Comparison of ENCODE assay signal across 8 cellular contexts in the genomic region with DNA sequence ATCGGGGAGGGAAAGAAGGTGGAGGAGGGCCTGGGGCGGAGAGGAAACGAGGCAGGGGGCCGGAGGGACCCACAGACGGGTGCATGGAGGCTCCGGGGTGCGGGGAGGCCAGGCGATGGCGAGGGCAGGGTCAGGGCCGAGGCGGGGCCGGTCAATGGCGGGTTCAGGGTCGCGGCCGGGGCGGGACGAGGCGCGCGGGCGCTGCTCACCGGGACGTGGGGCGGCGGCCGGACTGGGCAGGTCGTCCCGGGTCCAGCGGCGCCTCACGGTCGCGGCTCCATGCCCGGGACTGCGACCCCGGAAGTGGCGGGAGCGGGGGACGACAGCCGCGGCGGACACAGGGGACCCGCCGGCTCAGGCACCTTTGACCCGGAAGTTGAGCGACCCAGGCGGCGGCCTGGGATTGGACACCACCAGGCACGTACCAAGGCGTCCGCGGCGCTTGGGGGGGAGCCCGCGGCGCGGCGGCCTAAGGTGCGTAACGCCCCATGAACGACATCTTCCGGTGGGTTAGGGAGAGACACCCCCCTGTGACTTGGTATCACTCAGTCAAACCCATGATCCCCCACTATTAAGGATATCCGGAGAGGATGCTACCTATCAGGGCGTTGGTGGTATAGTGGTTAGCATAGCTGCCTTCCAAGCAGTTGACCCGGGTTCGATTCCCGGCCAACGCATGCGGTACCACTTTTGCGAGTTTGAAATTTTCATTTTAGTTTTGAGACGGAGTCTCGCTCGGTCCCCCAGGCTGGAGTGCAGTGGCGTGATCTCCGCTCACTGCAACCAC. TPM values are rescaled to one million over a fixed set of nuclear protein-coding genes. Genes with fewer than 3 reads are reported as not detected.
DNase-seq lines count a peak whose midpoint lies in the region; ATAC-seq and TF ChIP-seq lines count a peak whose summit lies in the region.

A gene (minus strand): TSS at position 378 of the 787 bp plus-strand sequence. CDS start 3,936 bp downstream, outside the sequence.

- peaks cover 0 to 5% of the 10 kb centered on the region in 2 donors for H3K36me3 ChIP-seq in prostate gland
- H3K36me3 ChIP-seq in urinary bladder (ENCODE audit: insufficient read depth), result peaks cover 1% of the 10 kb centered on the region

- peak; percentile 90 for ATAC-seq in GM18498 (IDR thresholded peaks at IDR 0.05; ENCODE audit: unreplicated experiment)
- peak; percentile 82 for ATAC-seq in HG02938 (IDR thresholded peaks at IDR 0.05; ENCODE audit: unreplicated experiment)
- peak; percentile 96 for ATAC-seq in left ventricle myocardium superior

- intact Hi-C loops in left ventricle myocardium superior (cut with micrococcal nuclease), result no loop called here
- intact Hi-C loops in prostate gland (cut with DNase I), result loop anchor here (5.0 kb wide), 2 partner anchors 86 to 476 kb away; a partner anchor contains a TSS

- WGBS in prostate gland, result under 1% methylated on average over 53 of the region's 76 CpGs
- under 1% methylated on average over 76 of the region's 76 CpGs for WGBS in urinary bladder

- TF ChIP-seq POLR2A in prostate gland (IDR thresholded peaks at IDR 0.05), result peak; percentile 61

- no peaks in the 10 kb centered on the region for H3K27me3 ChIP-seq in prostate gland (replicated peaks; ENCODE audit: insufficient read depth)

- peaks cover 6% of the 10 kb centered on the region for H3K4me1 ChIP-seq in prostate gland (replicated peaks)
- no peaks in the 10 kb centered on the region for H3K4me1 ChIP-seq in urinary bladder (ENCODE audit: insufficient read depth)

- TF ChIP-seq CTCF in prostate gland (IDR thresholded peaks at IDR 0.05), result peak; percentile 27 to 84 (median 48)

- peak within 1 kb of the TSS; percentile 74 for H3K27ac ChIP-seq in angular gyrus (ENCODE audit: low read depth, low read length)
- H3K27ac ChIP-seq in prostate gland, result peak within 1 kb of the TSS; percentile 74 to 86
- peak within 1 kb of the TSS; percentile 86 for H3K27ac ChIP-seq in urinary bladder (ENCODE audit: low read depth)

- DNase-seq in NCI-H187 (lab: John Stamatoyannopoulos, UW) (peak; percentile 98 to 100), T-helper 2 cell (peak; percentile 89 to 99 (median 95)), left ventricle myocardium superior (peak; percentile 98), prostate gland (ENCODE audit: low spot score) (peak; percentile 97)

- H3K9me3 ChIP-seq in prostate gland, result no peaks in the 10 kb centered on the region

- peak within 1 kb of the TSS; percentile 71 to 88 for H3K4me3 ChIP-seq in prostate gland
- H3K4me3 ChIP-seq in urinary bladder (ENCODE audit: low read depth, low read length), result peak within 1 kb of the TSS; percentile 86

RNA-seq across cellular contexts. Expression of the gene that starts here (rescaled TPM):
- 53.9 TPM for total RNA-seq in left ventricle myocardium superior
- total RNA-seq in prostate gland, result 100 to 1,000 TPM in 1 of 2 donors, 10 to 100 TPM in 1; 53.5 to 116 TPM
- total RNA-seq in urinary bladder, result 13.6 TPM
- polyA plus RNA-seq in urinary bladder, result 37.3 TPM

Comparison
In these comparisons a context has a peak if more than half of its experiments do, and no peak if none do; other contexts are left out.
1. Peak in every context shown above with its lines: DNase-seq, ATAC-seq, H3K4me3 ChIP-seq and H3K27ac ChIP-seq.